ENCODE assay signal across 10 cellular contexts in the genomic region with DNA sequence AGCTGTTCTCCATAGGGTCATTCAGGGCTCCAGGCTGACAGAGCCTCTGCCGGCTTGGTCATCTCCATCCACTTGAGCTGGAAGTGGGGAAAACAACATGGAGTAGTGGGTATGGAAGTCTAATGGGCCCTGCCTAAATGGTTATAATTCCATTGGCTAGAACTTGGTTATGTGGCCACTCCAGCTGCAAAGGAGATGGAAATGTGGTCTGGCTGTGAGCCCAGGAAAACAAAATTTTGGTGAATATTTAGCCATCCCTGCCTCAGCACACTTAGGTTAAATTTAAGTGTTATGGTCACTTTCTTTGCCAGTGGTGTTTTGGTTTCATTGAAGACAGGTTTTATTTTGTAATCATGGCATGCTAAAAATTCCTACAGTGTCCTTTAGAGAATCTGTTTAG.
DNase-seq lines count a peak whose midpoint lies in the region; ATAC-seq and TF ChIP-seq lines count a peak whose summit lies in the region.
"Had no signal": no experiment of that assay in that cellular context is flagged by ENCODE, and none has a peak within 500 bp of the region (broad histone marks: within the 10 kb centered on the region; RNA-seq: fewer than 3 reads in every experiment).

No MANE protein-coding gene starts in this region.

- ATAC-seq in heart right ventricle: no peak
- ATAC-seq in left lung: peak; percentile 14
- ATAC-seq in upper lobe of right lung: peak; percentile 25
- ATAC-seq in HG02938 (IDR thresholded peaks at IDR 0.05; ENCODE audit: unreplicated experiment): no peak

- H3K36me3 ChIP-seq in heart right ventricle (peaks cover 0 to 61% (median 10%) of the 10 kb centered on the region in 9 donors), left lung (peaks cover 0 to 48% of the 10 kb centered on the region in 2 donors), upper lobe of right lung (peaks cover 27% of the 10 kb centered on the region)

- in situ Hi-C loops in astrocyte of the spinal cord (cut with HindIII; ENCODE audit: low sequenced_read_pairs): no loop called here

- 69 to 72% methylated on average over 1 of the region's 1 CpG for WGBS in heart right ventricle, 2 donors

- H3K4me3 ChIP-seq in heart right ventricle (no peak overlapping the region), astrocyte of the spinal cord (ENCODE audit: low read depth, low read length) (no peak overlapping the region), left lung (no peak overlapping the region), upper lobe of right lung (no peak overlapping the region)

- DNase-seq in heart right ventricle: no peak
- no peak for DNase-seq in cardiac septum (ENCODE audit: low spot score)
- DNase-seq in astrocyte of the spinal cord (ENCODE audit: low read depth, low spot score): peak; percentile 73
- no peak for DNase-seq in left lung
- DNase-seq in upper lobe of right lung: no peak
- DNase-seq in NCI-H524 treated with DMSO at 0.1 percent for 48 hours (lab: John Stamatoyannopoulos, UW): no peak
- DNase-seq in NCI-H1694 (lab: John Stamatoyannopoulos, UW): no peak
- DNase-seq: NCI-H187 treated with DMSO at 0.1 percent for 48 hours had no signal

- peak overlapping the region in 7 of 10 donors; percentile 15 to 77 (median 64) for H3K27ac ChIP-seq in heart right ventricle
- H3K27ac ChIP-seq in left lung: peak overlapping the region; percentile 7 to 41
- H3K27ac ChIP-seq in upper lobe of right lung: peak overlapping the region; percentile 76
- H3K27ac ChIP-seq: C4-2B had no signal

- no peak for TF ChIP-seq CTCF in heart right ventricle (IDR thresholded peaks at IDR 0.05)
- no peak for TF ChIP-seq CTCF in astrocyte of the spinal cord (IDR thresholded peaks at IDR 0.05; ENCODE audit: low read depth, low read length)
- no peak for TF ChIP-seq CTCF in left lung (IDR thresholded peaks at IDR 0.05)
- no peak for TF ChIP-seq CTCF in upper lobe of right lung (IDR thresholded peaks at IDR 0.05)

- no peaks in the 10 kb centered on the region for H3K9me3 ChIP-seq in heart right ventricle
- no peaks in the 10 kb centered on the region for H3K9me3 ChIP-seq in left lung
- H3K9me3 ChIP-seq in upper lobe of right lung: no peaks in the 10 kb centered on the region

- H3K27me3 ChIP-seq in heart right ventricle: no peaks in the 10 kb centered on the region
- no peaks in the 10 kb centered on the region for H3K27me3 ChIP-seq in left lung
- no peaks in the 10 kb centered on the region for H3K27me3 ChIP-seq in upper lobe of right lung

- H3K4me1 ChIP-seq in heart right ventricle: peaks cover 17 to 78% (median 63%) of the 10 kb centered on the region in 9 donors
- peaks cover 20 to 26% of the 10 kb centered on the region in 2 donors for H3K4me1 ChIP-seq in left lung
- peaks cover 34% of the 10 kb centered on the region for H3K4me1 ChIP-seq in upper lobe of right lung

- intact Hi-C loops in heart right ventricle (cut with DNase I): loop anchor here in 2 of 10 donors (2.0 to 10.0 kb wide), 2 partner anchors 707 to 715 kb away; no protein-coding TSS in a partner anchor
- intact Hi-C loops in cardiac septum (cut with DNase I): loop anchor here (5.0 kb wide), 1 partner anchor 710 kb away; no protein-coding TSS in a partner anchor
- intact Hi-C loops in left lung (cut with DNase I): no loop called here
- intact Hi-C loops in upper lobe of right lung (cut with DNase I): no loop called here

Comparison
In these comparisons a context has a peak if more than half of its experiments do, and no peak if none do; other contexts are left out.
1. ATAC-seq: peak in left lung (single experiment) and upper lobe of right lung (single experiment); none in heart right ventricle (0 of 8) and HG02938 (single experiment).
2. H3K27ac ChIP-seq: peak in every context shown above with its lines; median percentile 76 in upper lobe of right lung; 64 in heart right ventricle; 24 in left lung.